ENCODE assay signal across 8 cellular contexts in the genomic region with DNA sequence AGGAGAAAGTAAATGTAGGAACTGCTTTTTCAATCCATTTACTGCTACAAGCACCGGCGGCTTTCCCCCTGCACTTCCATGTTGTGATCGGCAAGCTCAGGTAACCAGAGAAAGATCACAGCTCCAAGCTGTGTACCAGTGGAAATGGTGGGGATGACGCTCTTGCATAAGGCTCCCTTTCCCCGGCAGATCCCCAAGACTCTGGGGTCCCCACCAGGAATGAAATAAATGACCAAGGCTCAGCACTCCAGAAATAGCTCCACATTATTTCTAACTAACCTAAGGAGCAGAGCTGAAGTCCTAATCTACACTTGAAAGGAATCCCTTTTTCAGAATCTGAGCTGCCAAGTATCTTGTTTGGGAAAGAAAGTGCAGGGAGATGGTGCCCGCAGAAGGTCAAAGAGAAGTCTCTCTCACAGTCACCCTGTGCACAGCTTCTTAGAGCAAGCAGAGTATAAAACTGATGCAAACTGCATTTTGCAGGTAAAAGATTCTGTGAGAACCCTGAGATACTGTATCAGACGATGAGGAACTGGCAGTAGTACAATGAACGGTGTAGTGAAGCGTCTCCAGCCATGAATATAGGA. TPM values are rescaled to one million over a fixed set of nuclear protein-coding genes. Genes with fewer than 3 reads are reported as not detected.
A peak's percentile ranks its signal among the peaks of the same experiment; 100 is the strongest.
DNase-seq lines count a peak whose midpoint lies in the region; ATAC-seq and TF ChIP-seq lines count a peak whose summit lies in the region.

No MANE protein-coding gene starts in this region.

- peak overlapping the region; percentile 50 to 71 (median 65) for H3K4me3 ChIP-seq in breast epithelium
- peak overlapping the region; percentile 80 to 88 for H3K4me3 ChIP-seq in mucosa of rectum (ENCODE audit: low read length in 2 of 2)

- intact Hi-C loops in breast epithelium (cut with DNase I; ENCODE audit: low total_unique reads) (no loop called here), sciatic nerve (cut with DNase I) (no loop called here)

- peaks cover 36% of the 10 kb centered on the region for H3K36me3 ChIP-seq in KOPT-K1 (ENCODE audit: insufficient read depth, low read length)
- H3K36me3 ChIP-seq in breast epithelium: no peaks in the 10 kb centered on the region
- peaks cover 0 to 12% of the 10 kb centered on the region in 2 donors for H3K36me3 ChIP-seq in mucosa of rectum (ENCODE audit: control insufficient read depth in 2 of 2, insufficient read depth in 2 of 2, low read length in 2 of 2)

- ATAC-seq in GM19455 (IDR thresholded peaks at IDR 0.05; ENCODE audit: unreplicated experiment): peak; percentile 35
- no peak for ATAC-seq in sciatic nerve

- H3K4me1 ChIP-seq in breast epithelium: peaks cover 9 to 10% of the 10 kb centered on the region in 2 donors
- H3K4me1 ChIP-seq in mucosa of rectum (ENCODE audit: control insufficient read depth in 2 of 2, insufficient read depth in 2 of 2, low read length in 2 of 2): peaks cover 23 to 32% of the 10 kb centered on the region in 2 donors

- DNase-seq in breast epithelium (ENCODE audit: low spot score in 2 of 2) (no peak), A172 (ENCODE audit: low spot score) (no peak), retina (no peak), NCI-H1694 (lab: John Stamatoyannopoulos, UW) (no peak), sciatic nerve (ENCODE audit: low spot score) (no peak)

- H3K27me3 ChIP-seq in breast epithelium: no peaks in the 10 kb centered on the region
- no peaks in the 10 kb centered on the region for H3K27me3 ChIP-seq in mucosa of rectum (ENCODE audit: control insufficient read depth in 2 of 2, insufficient read depth in 2 of 2, low read length in 2 of 2)

- H3K9ac ChIP-seq in mucosa of rectum (ENCODE audit: low read depth in 1 of 2, low read length in 2 of 2): peak overlapping the region; percentile 66

- H3K27ac ChIP-seq in KOPT-K1 (ENCODE audit: low read depth, low read length, poor library complexity, severe bottlenecking): peak overlapping the region; percentile 59
- H3K27ac ChIP-seq in breast epithelium: peak overlapping the region; percentile 85 to 88
- H3K27ac ChIP-seq in mucosa of rectum (ENCODE audit: low read depth in 2 of 2, low read length in 2 of 2): peak overlapping the region; percentile 71 to 85

- H3K9me3 ChIP-seq in KOPT-K1 (ENCODE audit: insufficient read depth, low read length, poor library complexity, severe bottlenecking): no peaks in the 10 kb centered on the region
- no peaks in the 10 kb centered on the region for H3K9me3 ChIP-seq in breast epithelium
- no peaks in the 10 kb centered on the region for H3K9me3 ChIP-seq in mucosa of rectum (ENCODE audit: control insufficient read depth in 2 of 2, low read length in 2 of 2)

- no peak for TF ChIP-seq POLR2A in breast epithelium (IDR thresholded peaks at IDR 0.05)

- no peak for TF ChIP-seq CTCF in breast epithelium (IDR thresholded peaks at IDR 0.05)

RNA-seq across cellular contexts. Expression of a gene that starts 11.1 kb away (rescaled TPM):
- total RNA-seq in breast epithelium (100 to 1,000 TPM in 1 of 3 donors, 10 to 100 TPM in 2; 72.4 to 104 (median 77.1) TPM), sciatic nerve (90.4 TPM)
- total RNA-seq in A172 (2014; rRNA removed; shearing (Covaris generic)): 116 and 123 TPM in 2 replicates
